In the genomic region with DNA sequence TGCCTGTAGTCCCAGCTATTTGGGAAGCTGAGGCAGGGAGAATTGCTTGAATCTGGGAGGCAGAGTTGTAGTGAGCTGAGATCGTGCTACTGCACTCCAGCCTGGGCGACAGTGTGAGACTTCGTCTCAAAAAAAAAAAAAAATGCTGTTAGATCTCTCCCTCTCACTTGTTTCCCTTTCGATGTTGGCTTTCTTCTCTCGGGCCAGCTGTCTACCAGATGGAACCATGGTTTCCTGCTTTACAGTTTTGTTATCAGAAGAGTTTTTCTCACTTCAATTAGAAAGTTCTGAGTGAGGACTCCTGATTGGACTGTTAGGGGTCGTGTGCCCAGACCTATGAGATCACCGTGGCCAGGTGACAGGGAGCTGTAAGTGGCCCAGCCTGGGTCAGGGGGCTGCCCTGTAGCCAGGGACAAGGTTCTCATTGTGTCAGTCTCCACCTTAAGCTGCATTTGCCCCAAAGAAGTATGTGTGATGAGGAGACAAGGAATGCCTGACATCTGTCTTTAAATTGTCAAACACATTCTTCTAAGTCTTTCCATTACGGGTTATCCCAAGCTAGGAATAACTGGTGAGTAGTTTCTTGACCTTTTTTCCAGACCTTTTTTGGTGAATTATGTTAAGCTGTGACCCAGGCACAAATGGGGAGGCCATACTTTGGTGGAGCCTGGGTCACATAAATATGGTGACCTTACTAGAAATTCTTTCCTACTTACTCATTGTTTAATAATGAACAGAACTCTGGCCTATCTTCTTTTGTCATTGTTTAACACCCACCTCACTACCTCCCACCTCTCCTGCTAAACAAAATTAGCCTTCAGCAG, we compare ENCODE assay signal across 1 cellular context.
TF ChIP-seq lines count a peak whose summit lies in the region.

No MANE protein-coding gene starts in this region.

TF ChIP-seq in H1, 55 proteins besides CTCF, POLR2A, EP300 and RAD21:
- no peak for TF ChIP-seq SIRT6 (IDR thresholded peaks at IDR 0.05; ENCODE audit: low read length)
- no peak for TF ChIP-seq HDAC6 (IDR thresholded peaks at IDR 0.05; ENCODE audit: low read depth, low read length)
- TF ChIP-seq BACH1 (IDR thresholded peaks at IDR 0.05; ENCODE audit: low read length): no peak
- TF ChIP-seq HDAC2 (IDR thresholded peaks at IDR 0.05; ENCODE audit: borderline replicate concordance in 1 of 2, low read depth in 2 of 2, low read length in 2 of 2): no peak
- TF ChIP-seq TAF1 (IDR thresholded peaks at IDR 0.05; ENCODE audit: low read depth, low read length): no peak
- no peak for TF ChIP-seq SRF (IDR thresholded peaks at IDR 0.05; ENCODE audit: low read depth, low read length)
- TF ChIP-seq RFX5 (IDR thresholded peaks at IDR 0.05; ENCODE audit: borderline replicate concordance, low read depth, low read length): no peak
- no peak for TF ChIP-seq SAP30 (IDR thresholded peaks at IDR 0.05; ENCODE audit: insufficient read depth, insufficient replicate concordance, low read length)
- no peak for TF ChIP-seq RXRA (IDR thresholded peaks at IDR 0.05; ENCODE audit: insufficient read depth, low read depth, low read length)
- TF ChIP-seq SIN3A (conservative IDR thresholded peaks at IDR 0.05 in 1 of 2, IDR thresholded peaks at IDR 0.05 in 1 of 2; ENCODE audit: low read depth in 1 of 2, low read length in 2 of 2): no peak
- no peak for TF ChIP-seq NRF1 (IDR thresholded peaks at IDR 0.05; ENCODE audit: low read depth, low read length)
- no peak for TF ChIP-seq KDM1A (IDR thresholded peaks at IDR 0.05; ENCODE audit: borderline replicate concordance, low read length)
- TF ChIP-seq BCL11A (IDR thresholded peaks at IDR 0.05; ENCODE audit: low read depth in 2 of 2, low read length in 2 of 2): no peak
TF ChIP-seq in H1: peak in this region for 0.
